In genomic region chrX:56789518-56790070, GRCh38 we compare ENCODE assay signal across 16 cellular contexts.
"Had no signal": no experiment of that assay in that cellular context is flagged by ENCODE, and none has a peak within 500 bp of the region (broad histone marks: within the 10 kb centered on the region; RNA-seq: fewer than 3 reads in every experiment).

No MANE protein-coding gene starts in this region.

- H3K27ac ChIP-seq: body of pancreas, left lung, prostate gland, right atrium auricular region, VCaP had no signal

- H3K27ac Mint-ChIP-seq: stimulated activated memory B cell treated with anti-CD40 and anti-IgM and Interleukin-4, amounts not matched to agents 10 μg/mL and 1 μg/mL and 100 μg/mL, for 72 hours had no signal

- H3K4me2 ChIP-seq: smooth muscle cell had no signal

- H3K4me1 ChIP-seq: body of pancreas, left lung, prostate gland had no signal

- DNase-seq: activated CD4-positive, alpha-beta T cell treated with anti-CD3 and anti-CD28 coated beads, Interleukin-2, amount 50 U/mL, for 4 hours; activated CD4-positive, CD25-positive, alpha-beta regulatory T cell treated with anti-CD3 and anti-CD28 coated beads, Interleukin-2, amount 50 U/mL, for 72 hours; effector CD4-positive, alpha-beta T cell; stimulated activated CD4-positive, alpha-beta T cell treated with anti-CD3 and anti-CD28 coated beads, Interleukin-4, amount 100 ng/mL, for 4 hours; SW 1271; T-helper 2 cell had no signal

- H3K27me3 ChIP-seq: body of pancreas, gastrocnemius medialis, left lung, right atrium auricular region had no signal

- H3K4me3 ChIP-seq: body of pancreas, left lung, prostate gland, smooth muscle cell had no signal

- H3K36me3 ChIP-seq: gastrocnemius medialis, left lung, prostate gland, right atrium auricular region had no signal

- H3K9me3 ChIP-seq: body of pancreas, gastrocnemius medialis, left lung, prostate gland, right atrium auricular region had no signal

- H3K4me3 Mint-ChIP-seq: activated naive CD8-positive, alpha-beta T cell treated with anti-CD3 and anti-CD28 coated beads for 36 hours; neural crest cell; stimulated activated memory B cell treated with anti-CD40 and anti-IgM and Interleukin-4, amounts not matched to agents 10 μg/mL and 1 μg/mL and 100 μg/mL, for 72 hours had no signal

- H3K9me3 Mint-ChIP-seq: activated naive CD8-positive, alpha-beta T cell treated with anti-CD3 and anti-CD28 coated beads for 36 hours; stimulated activated memory B cell treated with anti-CD40 and anti-IgM and Interleukin-4, amounts not matched to agents 10 μg/mL and 1 μg/mL and 100 μg/mL, for 72 hours had no signal

- ATAC-seq: body of pancreas; left lung; stimulated activated memory B cell treated with anti-CD40 and anti-IgM and Interleukin-4, amounts not matched to agents 10 μg/mL and 1 μg/mL and 100 μg/mL, for 72 hours had no signal

- H3K27me3 Mint-ChIP-seq: activated naive CD8-positive, alpha-beta T cell treated with anti-CD3 and anti-CD28 coated beads for 36 hours; stimulated activated memory B cell treated with anti-CD40 and anti-IgM and Interleukin-4, amounts not matched to agents 10 μg/mL and 1 μg/mL and 100 μg/mL, for 72 hours had no signal
